Comparison of ENCODE assay signal across 12 cellular contexts in the genomic region with DNA sequence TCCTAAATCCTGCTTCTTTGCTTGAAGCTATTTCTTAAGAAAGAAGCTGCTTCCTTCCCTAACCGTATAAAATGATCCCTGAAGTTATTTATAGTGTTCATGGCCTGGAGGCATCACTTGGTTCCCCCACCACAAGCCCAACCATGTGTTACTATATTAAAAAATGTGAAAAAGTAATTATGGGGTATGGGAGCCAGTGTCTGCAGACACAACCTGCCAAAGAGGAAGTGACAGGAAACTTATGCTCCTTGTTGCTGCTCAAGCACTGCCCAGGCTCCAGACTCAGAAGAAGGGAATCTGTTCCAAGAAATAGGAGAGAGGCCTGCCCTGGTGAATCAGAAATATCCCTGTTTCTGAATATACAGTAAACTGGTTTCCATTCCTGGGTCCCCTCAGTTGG.
DNase-seq lines count a peak whose midpoint lies in the region; ATAC-seq and TF ChIP-seq lines count a peak whose summit lies in the region.
"Had no signal": no experiment of that assay in that cellular context is flagged by ENCODE, and none has a peak within 500 bp of the region (broad histone marks: within the 10 kb centered on the region; RNA-seq: fewer than 3 reads in every experiment).

No MANE protein-coding gene starts in this region.

- H3K4me2 ChIP-seq in BLaER1: peak overlapping the region; percentile 61

- ATAC-seq in GM21786 (IDR thresholded peaks at IDR 0.05; ENCODE audit: unreplicated experiment): no peak
- ATAC-seq: activated T-cell treated with anti-CD3 and anti-CD28 coated beads, Interleukin-2, amount 50 U/mL, for 72 hours; naive thymus-derived CD4-positive, alpha-beta T cell had no signal

- H3K9me3 Mint-ChIP-seq in mesothelial cell of epicardium: no peaks in the 10 kb centered on the region
- H3K9me3 Mint-ChIP-seq in activated naive CD8-positive, alpha-beta T cell treated with anti-CD3 and anti-CD28 coated beads for 36 hours: no peaks in the 10 kb centered on the region
- H3K9me3 Mint-ChIP-seq: activated T-cell treated with anti-CD3 and anti-CD28 coated beads, Interleukin-2, amount 50 U/mL, for 72 hours; naive thymus-derived CD4-positive, alpha-beta T cell had no signal

- H3K4me1 ChIP-seq in BLaER1 (peaks cover 62% of the 10 kb centered on the region), esophagus squamous epithelium (peaks cover 7 to 67% (median 11%) of the 10 kb centered on the region in 3 donors)

- H3K36me3 Mint-ChIP-seq in mesothelial cell of epicardium: no peaks in the 10 kb centered on the region
- H3K36me3 Mint-ChIP-seq in activated naive CD8-positive, alpha-beta T cell treated with anti-CD3 and anti-CD28 coated beads for 36 hours: no peaks in the 10 kb centered on the region
- H3K36me3 Mint-ChIP-seq: naive thymus-derived CD4-positive, alpha-beta T cell had no signal

- H3K9me3 ChIP-seq in BLaER1: no peaks in the 10 kb centered on the region
- no peaks in the 10 kb centered on the region for H3K9me3 ChIP-seq in esophagus squamous epithelium

- TF ChIP-seq CTCF in esophagus squamous epithelium (IDR thresholded peaks at IDR 0.05) (no peak), mesothelial cell of epicardium (IDR thresholded peaks at IDR 0.05; ENCODE audit: unreplicated experiment) (no peak)

- no peak for TF ChIP-seq POLR2A in esophagus squamous epithelium (IDR thresholded peaks at IDR 0.05)

- H3K36me3 ChIP-seq in BLaER1: no peaks in the 10 kb centered on the region
- H3K36me3 ChIP-seq in esophagus squamous epithelium: no peaks in the 10 kb centered on the region

- H3K27me3 ChIP-seq in BLaER1: no peaks in the 10 kb centered on the region
- H3K27me3 ChIP-seq in esophagus squamous epithelium: peaks cover 0 to 14% (median 0%) of the 10 kb centered on the region in 4 donors

- no peak overlapping the region for H3K9ac ChIP-seq in BLaER1

- H3K27ac Mint-ChIP-seq in mesothelial cell of epicardium: peak overlapping the region; percentile 13
- no peak overlapping the region for H3K27ac Mint-ChIP-seq in activated naive CD8-positive, alpha-beta T cell treated with anti-CD3 and anti-CD28 coated beads for 36 hours
- H3K27ac Mint-ChIP-seq: activated T-cell treated with anti-CD3 and anti-CD28 coated beads, Interleukin-2, amount 50 U/mL, for 72 hours; naive thymus-derived CD4-positive, alpha-beta T cell had no signal

- H3K4me3 Mint-ChIP-seq in mesothelial cell of epicardium: no peak overlapping the region
- H3K4me3 Mint-ChIP-seq in activated naive CD8-positive, alpha-beta T cell treated with anti-CD3 and anti-CD28 coated beads for 36 hours: no peak overlapping the region
- H3K4me3 Mint-ChIP-seq: activated T-cell treated with anti-CD3 and anti-CD28 coated beads, Interleukin-2, amount 50 U/mL, for 72 hours; naive thymus-derived CD4-positive, alpha-beta T cell had no signal

- H3K4me1 Mint-ChIP-seq in mesothelial cell of epicardium: peaks cover 62% of the 10 kb centered on the region
- H3K4me1 Mint-ChIP-seq in activated naive CD8-positive, alpha-beta T cell treated with anti-CD3 and anti-CD28 coated beads for 36 hours: peaks cover 8% of the 10 kb centered on the region
- H3K4me1 Mint-ChIP-seq: naive thymus-derived CD4-positive, alpha-beta T cell had no signal

- H3K4me3 ChIP-seq in BLaER1 (no peak overlapping the region), esophagus squamous epithelium (no peak overlapping the region)

- no peak overlapping the region for H3K27ac ChIP-seq in BLaER1
- peak overlapping the region in 3 of 4 donors; percentile 20 to 37 (median 32) for H3K27ac ChIP-seq in esophagus squamous epithelium
- H3K27ac ChIP-seq: epithelial cell of prostate had no signal

- H3K27me3 Mint-ChIP-seq in mesothelial cell of epicardium (ENCODE audit: low read depth): no peaks in the 10 kb centered on the region
- peaks cover 45% of the 10 kb centered on the region for H3K27me3 Mint-ChIP-seq in activated naive CD8-positive, alpha-beta T cell treated with anti-CD3 and anti-CD28 coated beads for 36 hours

- DNase-seq in NCI-H446 treated with DMSO at 0.1 percent for 48 hours (lab: John Stamatoyannopoulos, UW) (peak; percentile 58), esophagus squamous epithelium (lab: John Stamatoyannopoulos, UW) (no peak), mesothelial cell of epicardium (ENCODE audit: low spot score in 2 of 2, unreplicated experiment in 2 of 2) (no peak), NCI-H1105 treated with DMSO at 0.1 percent for 48 hours (lab: John Stamatoyannopoulos, UW) (no peak), SW 1271 (lab: John Stamatoyannopoulos, UW) (no peak)
- no peak for DNase-seq in activated naive CD8-positive, alpha-beta T cell treated with anti-CD3 and anti-CD28 coated beads for 36 hours
- DNase-seq: activated T-cell treated with anti-CD3 and anti-CD28 coated beads, Interleukin-2, amount 50 U/mL, for 72 hours; naive thymus-derived CD4-positive, alpha-beta T cell; NCI-H1092 treated with DMSO at 0.1 percent for 48 hours had no signal

- H4K20me1 ChIP-seq in BLaER1: no peaks in the 10 kb centered on the region

- WGBS in esophagus squamous epithelium, 2 donors: 4 to 8% methylated on average over 1 of the region's 1 CpG

- intact Hi-C loops in esophagus squamous epithelium (cut with DNase I): loop anchor here (10.0 kb wide), 1 partner anchor 629 kb away; no protein-coding TSS in a partner anchor
